In the genomic region with DNA sequence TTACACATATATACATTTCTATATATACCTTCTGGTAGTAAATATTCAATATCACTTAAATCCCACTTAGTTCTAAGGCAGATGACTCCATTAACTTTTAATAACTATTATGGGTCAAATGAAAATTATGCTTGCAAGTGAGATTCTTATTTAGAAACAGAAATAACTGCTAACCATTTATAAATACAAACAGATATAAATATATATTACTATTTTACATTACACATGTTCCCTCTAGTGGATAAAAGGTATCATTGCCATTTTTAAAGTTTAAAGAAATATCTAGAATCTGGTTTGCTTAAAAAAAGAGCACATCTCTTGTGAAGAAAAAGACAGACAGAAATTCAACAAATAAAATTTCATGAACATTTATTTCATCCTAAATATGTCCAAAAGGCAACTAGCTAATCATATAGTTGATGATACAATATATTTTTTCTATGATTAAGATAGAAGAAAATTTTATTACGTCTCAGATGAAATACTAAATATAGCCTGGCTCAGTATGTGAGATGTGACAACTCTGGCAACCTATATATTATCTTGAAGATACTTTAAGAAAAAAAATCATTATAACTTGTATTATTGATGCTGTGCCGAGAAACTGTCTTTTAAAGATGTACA, we compare ENCODE assay signal across 9 cellular contexts.
DNase-seq lines count a peak whose midpoint lies in the region; ATAC-seq and TF ChIP-seq lines count a peak whose summit lies in the region.
"Had no signal": no experiment of that assay in that cellular context is flagged by ENCODE, and none has a peak within 500 bp of the region (broad histone marks: within the 10 kb centered on the region; RNA-seq: fewer than 3 reads in every experiment).

No MANE protein-coding gene starts in this region.

- H3K27me3 Mint-ChIP-seq in nephron (ENCODE audit: low read depth) = no peaks in the 10 kb centered on the region

- no peak overlapping the region for H3K27ac Mint-ChIP-seq in nephron

- no peaks in the 10 kb centered on the region for H3K9me3 Mint-ChIP-seq in nephron

- ATAC-seq in GM21515 (IDR thresholded peaks at IDR 0.05; ENCODE audit: unreplicated experiment) = no peak
- ATAC-seq in GM21528 (IDR thresholded peaks at IDR 0.05; ENCODE audit: low FRiP score, unreplicated experiment) = no peak

- TF ChIP-seq CTCF in LNCAP (IDR thresholded peaks at IDR 0.05) = peak; percentile 55
- peak; percentile 15 for TF ChIP-seq CTCF in brain microvascular endothelial cell (IDR thresholded peaks at IDR 0.05; ENCODE audit: low read depth, low read length, missing control alignments)
- peak; percentile 42 to 76 (median 47) for TF ChIP-seq CTCF in nephron (IDR thresholded peaks at IDR 0.05; ENCODE audit: unreplicated experiment in 3 of 3)

- peaks cover 27% of the 10 kb centered on the region for H3K36me3 Mint-ChIP-seq in nephron (ENCODE audit: low read depth)

- no peak overlapping the region for H3K27ac ChIP-seq in brain microvascular endothelial cell
- H3K27ac ChIP-seq: coronary artery had no signal

- no peaks in the 10 kb centered on the region for H3K27me3 ChIP-seq in brain microvascular endothelial cell (replicated peaks)

- H3K36me3 ChIP-seq in brain microvascular endothelial cell (replicated peaks) = peaks cover 16% of the 10 kb centered on the region

- in situ Hi-C loops in brain microvascular endothelial cell (cut with HindIII; ENCODE audit: low pct_ligation_motif_present, low sequenced_read_pairs) = no loop called here

- H3K4me3 ChIP-seq in brain microvascular endothelial cell (ENCODE audit: low read depth, low read length) = no peak overlapping the region
- H3K4me3 ChIP-seq: coronary artery had no signal

- no peaks in the 10 kb centered on the region for H3K4me1 Mint-ChIP-seq in nephron

- DNase-seq in DMS53 (lab: John Stamatoyannopoulos, UW) (peak; percentile 94), brain microvascular endothelial cell (no peak), COR-L47 (lab: John Stamatoyannopoulos, UW) (no peak)
- DNase-seq in activated CD4-positive, alpha-beta T cell treated with anti-CD3 and anti-CD28 coated beads for 1 hour = no peak

- no peak overlapping the region for H3K4me3 Mint-ChIP-seq in nephron
